In genomic region chr5:14297697-14298096, GRCh38 we compare ENCODE assay signal across 18 cellular contexts.
DNase-seq lines count a peak whose midpoint lies in the region; ATAC-seq and TF ChIP-seq lines count a peak whose summit lies in the region.
"Had no signal": no experiment of that assay in that cellular context is flagged by ENCODE, and none has a peak within 500 bp of the region (broad histone marks: within the 10 kb centered on the region; RNA-seq: fewer than 3 reads in every experiment).

No MANE protein-coding gene starts in this region.

- H3K27me3 ChIP-seq in Panc1 (ENCODE audit: control insufficient read depth, insufficient read depth, low read length) (no peaks in the 10 kb centered on the region), neuronal stem cell (ENCODE audit: control insufficient read depth in 3 of 3, insufficient read depth in 3 of 3, low read depth in 1 of 3, low read length in 3 of 3) (no peaks in the 10 kb centered on the region), gastroesophageal sphincter (no peaks in the 10 kb centered on the region)

- no peak overlapping the region for H2BK12ac ChIP-seq in neuronal stem cell (ENCODE audit: low read length)

- no peak overlapping the region for H2AFZ ChIP-seq in neuronal stem cell (ENCODE audit: low read length)
- H2AFZ ChIP-seq: PC-9 had no signal

- H3K4me3 ChIP-seq in Panc1 (ENCODE audit: low read depth in 2 of 2, low read length in 2 of 2): no peak overlapping the region
- H3K4me3 ChIP-seq in neuronal stem cell (ENCODE audit: low read length in 2 of 2): no peak overlapping the region
- H3K4me3 ChIP-seq in gastroesophageal sphincter: no peak overlapping the region
- H3K4me3 ChIP-seq: PC-9 had no signal

- H3K14ac ChIP-seq in neuronal stem cell (ENCODE audit: low read length): no peak overlapping the region

- no peak overlapping the region for H3K18ac ChIP-seq in neuronal stem cell (ENCODE audit: low read length)

- in situ Hi-C loops in Panc1 (cut with HindIII; ENCODE audit: low pct_unique_long_range_greater_than_20kb, low sequenced_read_pairs): no loop called here

- intact Hi-C loops in Panc1 (cut with micrococcal nuclease; ENCODE audit: unreplicated experiment): no loop called here

- TF ChIP-seq EP300 in gastroesophageal sphincter (IDR thresholded peaks at IDR 0.05): no peak

- no peaks in the 10 kb centered on the region; the same call in 1 of the 2 replicates for H3K9me3 Mint-ChIP-seq in HFFc6
- H3K9me3 Mint-ChIP-seq in endothelial cell (ENCODE audit: unreplicated experiment): no peaks in the 10 kb centered on the region
- H3K9me3 Mint-ChIP-seq: IgD-negative memory B cell had no signal

- DNase-seq in HFFc6: no peak
- DNase-seq in Panc1 (ENCODE audit: low read depth, low spot score): no peak
- no peak for DNase-seq in endothelial cell (ENCODE audit: low spot score)
- no peak for DNase-seq in neuronal stem cell (ENCODE audit: low spot score)
- no peak for DNase-seq in DMS79 (lab: John Stamatoyannopoulos, UW)
- DNase-seq in NCI-H69 (lab: John Stamatoyannopoulos, UW): no peak
- DNase-seq: COR-L47, DMS153, Kasumi-1, NCI-H1105 treated with DMSO at 0.1 percent for 48 hours, NCI-H1694 treated with DMSO at 0.1 percent for 48 hours, NCI-H526 treated with DMSO at 0.1 percent for 48 hours, PC-9, SK-N-SH had no signal

- H3K27ac ChIP-seq in Panc1 (ENCODE audit: low read length) (no peak overlapping the region), neuronal stem cell (replicated peaks; ENCODE audit: low read length) (no peak overlapping the region), gastroesophageal sphincter (peak overlapping the region in 2 of 4 donors; percentile 13 to 29)
- H3K27ac ChIP-seq: PC-9 had no signal

- ATAC-seq in Panc1 (peak; percentile 36; the same call in 1 of the 2 replicates), HG02763 (IDR thresholded peaks at IDR 0.05; ENCODE audit: unreplicated experiment) (no peak), gastroesophageal sphincter (no peak)
- ATAC-seq: Right ventricle myocardium inferior had no signal

- POLR2A ChIA-PET in Panc1 (lab: Charles Lee): no interaction called here

- no peak overlapping the region for H3K4me2 ChIP-seq in neuronal stem cell (ENCODE audit: insufficient read depth, low read length, poor library complexity, severe bottlenecking)
- H3K4me2 ChIP-seq: PC-9, SK-N-SH had no signal

- H3K4me1 ChIP-seq in Panc1 (ENCODE audit: control insufficient read depth, insufficient read depth, low read length): no peaks in the 10 kb centered on the region; the same call in 1 of the 2 replicates
- peaks cover 0 to 13% of the 10 kb centered on the region in 2 donors for H3K4me1 ChIP-seq in neuronal stem cell (ENCODE audit: control insufficient read depth in 2 of 2, insufficient read depth in 1 of 2, low read depth in 1 of 2, low read length in 2 of 2)
- H3K4me1 ChIP-seq in gastroesophageal sphincter: peaks cover 0 to 49% (median 0%) of the 10 kb centered on the region in 3 donors

- no peak overlapping the region for H3K23ac ChIP-seq in neuronal stem cell (ENCODE audit: low read depth, low read length, poor library complexity)

- H3K9me3 ChIP-seq in Panc1 (ENCODE audit: control insufficient read depth, insufficient read depth, low read depth, low read length) (no peaks in the 10 kb centered on the region), neuronal stem cell (replicated peaks in 1 of 2; ENCODE audit: control insufficient read depth in 2 of 2, insufficient read depth in 1 of 2, low read depth in 1 of 2, low read length in 2 of 2) (no peaks in the 10 kb centered on the region), gastroesophageal sphincter (no peaks in the 10 kb centered on the region)
- H3K9me3 ChIP-seq: SK-N-SH had no signal

- peaks cover 14% of the 10 kb centered on the region for H3K27me3 Mint-ChIP-seq in HFFc6 (ENCODE audit: insufficient read depth)
- H3K27me3 Mint-ChIP-seq in endothelial cell (ENCODE audit: unreplicated experiment): peaks cover 3% of the 10 kb centered on the region
- H3K27me3 Mint-ChIP-seq: IgD-negative memory B cell had no signal

- no TSS peak for BruUV-seq in Panc1 (replicated peaks; lab: Mats Ljungman, UMichigan)

- H3K4ac ChIP-seq in neuronal stem cell (ENCODE audit: low read length): no peak overlapping the region

- CTCF ChIA-PET in Panc1 (lab: Charles Lee): interaction anchor here (1.1 kb wide), 1 partner anchor 27 kb away, joined by 3 read pairs; no protein-coding TSS in a partner anchor

- no peak overlapping the region for H2BK120ac ChIP-seq in neuronal stem cell (ENCODE audit: low read depth, low read length)

- peaks cover 72% of the 10 kb centered on the region for H3K36me3 Mint-ChIP-seq in HFFc6 (ENCODE audit: low read depth)
- H3K36me3 Mint-ChIP-seq in endothelial cell (ENCODE audit: low read depth, unreplicated experiment): peaks cover 21% of the 10 kb centered on the region

- H3K9ac ChIP-seq in neuronal stem cell (ENCODE audit: low read depth, low read length, poor library complexity): peak overlapping the region; percentile 75
- H3K9ac ChIP-seq: SK-N-SH had no signal

- TF ChIP-seq POLR2A in gastroesophageal sphincter (IDR thresholded peaks at IDR 0.05): no peak

- H3K4me3 Mint-ChIP-seq in HFFc6: peak overlapping the region; percentile 39; the same call in 1 of the 2 replicates
- H3K4me3 Mint-ChIP-seq in endothelial cell (ENCODE audit: unreplicated experiment): peak overlapping the region; percentile 23
- H3K4me3 Mint-ChIP-seq: IgD-negative memory B cell had no signal

- H3K36me3 ChIP-seq in Panc1 (ENCODE audit: control insufficient read depth, insufficient read depth, low read length): peaks cover 57% of the 10 kb centered on the region
- H3K36me3 ChIP-seq in neuronal stem cell (replicated peaks in 1 of 2; ENCODE audit: control insufficient read depth in 2 of 2, insufficient read depth in 2 of 2, low read length in 2 of 2): peaks cover 11 to 98% of the 10 kb centered on the region in 2 donors
- H3K36me3 ChIP-seq in gastroesophageal sphincter: peaks cover 0 to 65% of the 10 kb centered on the region in 2 donors

- no CpG with 5 or more reads among the region's 9 CpGs for WGBS in neuronal stem cell (ENCODE audit: extremely low coverage in 2 of 2, insufficient read length in 2 of 2, insufficient replicate concordance in 1 of 2), 2 donors
- 88 to 100% methylated on average over 2 to 7 of the region's 9 CpGs for WGBS in gastroesophageal sphincter (ENCODE audit: low coverage in 1 of 2), 2 donors

- no peak overlapping the region for H2BK15ac ChIP-seq in neuronal stem cell (ENCODE audit: low read length)

- peaks cover 46% of the 10 kb centered on the region for H3K4me1 Mint-ChIP-seq in HFFc6 (ENCODE audit: low read depth)
- no peaks in the 10 kb centered on the region for H3K4me1 Mint-ChIP-seq in endothelial cell (ENCODE audit: unreplicated experiment)
- H3K4me1 Mint-ChIP-seq: IgD-negative memory B cell had no signal

- H4K8ac ChIP-seq in neuronal stem cell (ENCODE audit: low read depth, low read length): no peak overlapping the region

- H3K27ac Mint-ChIP-seq in HFFc6 (peak overlapping the region; percentile 70), endothelial cell (ENCODE audit: unreplicated experiment) (no peak overlapping the region)
- H3K27ac Mint-ChIP-seq: IgD-negative memory B cell had no signal

- H3K79me1 ChIP-seq in neuronal stem cell (ENCODE audit: low read depth, low read length): no peaks in the 10 kb centered on the region

- no peak overlapping the region for H4K91ac ChIP-seq in neuronal stem cell (ENCODE audit: low read depth, low read length, poor library complexity)

- H2AK5ac ChIP-seq in neuronal stem cell (ENCODE audit: low read depth, low read length): no peak overlapping the region

- TF ChIP-seq CTCF in HFFc6 (IDR thresholded peaks at IDR 0.05) (no peak), Panc1 (IDR thresholded peaks at IDR 0.05) (no peak), endothelial cell (IDR thresholded peaks at IDR 0.05; ENCODE audit: unreplicated experiment) (no peak), gastroesophageal sphincter (IDR thresholded peaks at IDR 0.05) (no peak)

- H2BK5ac ChIP-seq in neuronal stem cell (ENCODE audit: low read length): no peak overlapping the region
